33 cellular contexts compared by ENCODE assay signal in genomic region chr7:97578225-97578624, GRCh38.
"Had no signal": no experiment of that assay in that cellular context is flagged by ENCODE, and none has a peak within 500 bp of the region (broad histone marks: within the 10 kb centered on the region; RNA-seq: fewer than 3 reads in every experiment).

No MANE protein-coding gene starts in this region.

- DNase-seq: Karpas-422, Kasumi-1, MG63, MM.1S, MV-4-11, NCI-H1048, NCI-H1092, NCI-H1092 treated with DMSO at 0.1 percent for 48 hours, NCI-H1105, NCI-H1105 treated with DMSO at 0.1 percent for 48 hours, NCI-H1417 treated with DMSO at 0.1 percent for 48 hours, NCI-H1436, NCI-H1436 treated with DMSO at 0.1 percent for 48 hours, NCI-H146, NCI-H1694, NCI-H1694 treated with DMSO at 0.1 percent for 48 hours, NCI-H187, NCI-H187 treated with DMSO at 0.1 percent for 48 hours, NCI-H1930, NCI-H2029, NCI-H2029 treated with DMSO at 0.1 percent for 48 hours, NCI-H2081, NCI-H2081 treated with DMSO at 0.1 percent for 48 hours, NCI-H2107, NCI-H2171, NCI-H2171 treated with DMSO at 0.1 percent for 48 hours, NCI-H2227 treated with DMSO at 0.1 percent for 48 hours, NCI-H226, NCI-H345, NCI-H446, NCI-H446 treated with DMSO at 0.1 percent for 48 hours, NCI-H510A had no signal

- H3K27me3 ChIP-seq: MG63 had no signal

- H3K9me3 ChIP-seq: MG63 had no signal

- H3K4me3 ChIP-seq: MG63 had no signal

- H3K36me3 ChIP-seq: MG63 had no signal

- H3K27ac ChIP-seq: KMS-11 had no signal

- H3K4me2 ChIP-seq: KMS-11 had no signal

- H3K9ac ChIP-seq: KMS-11 had no signal
